In genomic region chr3:193640728-193641127, GRCh38 we compare ENCODE assay signal across 23 cellular contexts.
"Had no signal": no experiment of that assay in that cellular context is flagged by ENCODE, and none has a peak within 500 bp of the region (broad histone marks: within the 10 kb centered on the region; RNA-seq: fewer than 3 reads in every experiment).

No MANE protein-coding gene starts in this region.

- DNase-seq: activated CD4-positive, alpha-beta T cell treated with anti-CD3 and anti-CD28 coated beads, Interleukin-2, amount 50 U/mL, for 1 hour; activated CD4-positive, CD25-positive, alpha-beta regulatory T cell treated with anti-CD3 and anti-CD28 coated beads, Interleukin-2, amount 50 U/mL, for 72 hours; activated naive CD4-positive, alpha-beta T cell treated with Interleukin-2 at 50 U/mL for 16 hours; activated naive CD8-positive, alpha-beta T cell treated with anti-CD3 and anti-CD28 coated beads for 36 hours; activated T-cell treated with anti-CD3 and anti-CD28 coated beads, Interleukin-2, amount 50 U/mL, for 24 hours; amniotic stem cell; cerebellar nuclear complex; cortex of kidney; endodermal cell; esophagus squamous epithelium; glutamatergic neuron; left ventricle myocardium inferior; naive thymus-derived CD4-positive, alpha-beta T cell; occipital lobe; retina; sigmoid colon; stimulated activated CD4-positive, alpha-beta T cell treated with anti-CD3 and anti-CD28 coated beads, Interleukin-2, amount 100 ng/mL, for 48 hours; stimulated activated CD8-positive, alpha-beta memory T cell treated with anti-CD3 and anti-CD28 coated beads, Interleukin-4, amount 100 ng/mL, for 48 hours; stimulated activated naive B cell treated with anti-CD40 and anti-IgM and Interleukin-4, amounts not matched to agents 10 μg/mL and 1 μg/mL and 100 μg/mL, for 72 hours; WERI-Rb-1 had no signal

- H3K9me3 ChIP-seq: esophagus squamous epithelium, left ventricle myocardium inferior, sigmoid colon, thoracic aorta, vagina had no signal

- H3K27me3 ChIP-seq: esophagus squamous epithelium, hepatocyte, sigmoid colon, vagina had no signal

- H3K36me3 ChIP-seq: WERI-Rb-1 had no signal

- H3K4me1 ChIP-seq: esophagus squamous epithelium, vagina had no signal

- ATAC-seq: naive thymus-derived CD4-positive, alpha-beta T cell; stimulated activated naive B cell treated with anti-CD40 and anti-IgM and Interleukin-4, amounts not matched to agents 10 μg/mL and 1 μg/mL and 100 μg/mL, for 72 hours had no signal

- H3K4me3 ChIP-seq: esophagus squamous epithelium, hepatocyte, left ventricle myocardium inferior, sigmoid colon, thoracic aorta, vagina had no signal

- H3K27ac ChIP-seq: esophagus squamous epithelium, hepatocyte, left ventricle myocardium inferior, thoracic aorta, vagina, WERI-Rb-1 had no signal
